22 cellular contexts compared by ENCODE assay signal in the genomic region with DNA sequence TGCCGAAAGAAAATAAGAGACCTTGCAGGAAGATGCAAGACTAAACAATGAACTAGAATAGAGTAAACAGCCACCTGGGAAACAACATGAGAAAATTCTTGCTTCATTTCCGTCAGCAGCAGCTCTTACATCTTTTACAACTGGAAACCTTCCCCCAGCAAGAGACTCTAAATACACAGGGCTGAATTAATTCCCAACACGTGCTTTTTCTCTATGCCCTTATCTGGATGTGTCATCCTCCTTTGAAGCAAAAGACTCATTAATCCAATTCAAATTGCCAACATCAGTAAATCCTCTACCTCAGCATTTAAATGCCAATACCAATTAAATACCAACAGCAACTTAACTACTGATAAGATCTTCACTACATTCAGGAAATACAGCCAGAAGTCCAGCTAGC.
"Had no signal": no experiment of that assay in that cellular context is flagged by ENCODE, and none has a peak within 500 bp of the region (broad histone marks: within the 10 kb centered on the region; RNA-seq: fewer than 3 reads in every experiment).

No MANE protein-coding gene starts in this region.

- H3K9me3 ChIP-seq: left ventricle myocardium inferior, neutrophil, ovary, right atrium auricular region, right lobe of liver, transverse colon, upper lobe of left lung, vagina had no signal

- H2AFZ ChIP-seq: neural progenitor cell had no signal

- H3K4me3 ChIP-seq: left ventricle myocardium inferior, lung, neural progenitor cell, ovary, right atrium auricular region, right lobe of liver, transverse colon, upper lobe of left lung, vagina had no signal

- H3K9ac ChIP-seq: neural progenitor cell had no signal

- ATAC-seq: natural killer cell; right lobe of liver; stimulated activated effector memory CD8-positive, alpha-beta T cell treated with anti-CD3 and anti-CD28 coated beads, Interleukin-12 subunit alpha, Interleukin-12 subunit beta, amount 100 ng/mL, for 72 hours had no signal

- H3K4me1 ChIP-seq: neural progenitor cell, right lobe of liver, transverse colon, upper lobe of left lung, vagina had no signal

- H3K27ac ChIP-seq: left ventricle myocardium inferior, neural progenitor cell, neutrophil, ovary, right atrium auricular region, right lobe of liver, transverse colon, upper lobe of left lung, vagina had no signal

- H3K4me2 ChIP-seq: neural progenitor cell had no signal

- H3K36me3 ChIP-seq: left ventricle myocardium inferior, neural progenitor cell, neutrophil, ovary, right atrium auricular region, right lobe of liver, transverse colon, upper lobe of left lung, vagina had no signal

- H3K27me3 ChIP-seq: neural progenitor cell, neutrophil, ovary, right atrium auricular region, right lobe of liver, transverse colon, upper lobe of left lung, vagina had no signal

- DNase-seq: islet precursor cell; left ventricle myocardium inferior; mesendoderm; naive B cell; natural killer cell; nephron progenitor cell; occipital lobe; ovary; right lobe of liver; stimulated activated CD4-positive, alpha-beta T cell treated with anti-CD3 and anti-CD28 coated beads, Interleukin-12 subunit alpha, Interleukin-12 subunit beta, amount 100 ng/mL, for 4 hours; stimulated activated CD4-positive, alpha-beta T cell treated with anti-CD3 and anti-CD28 coated beads, Interleukin-15, amount 100 ng/mL, for 24 hours; stimulated activated CD4-positive, alpha-beta T cell treated with anti-CD3 and anti-CD28 coated beads, Interleukin-4, amount 100 ng/mL, for 24 hours; stimulated activated naive CD4-positive, alpha-beta T cell; substantia nigra; transverse colon; upper lobe of left lung had no signal
